In the genomic region with DNA sequence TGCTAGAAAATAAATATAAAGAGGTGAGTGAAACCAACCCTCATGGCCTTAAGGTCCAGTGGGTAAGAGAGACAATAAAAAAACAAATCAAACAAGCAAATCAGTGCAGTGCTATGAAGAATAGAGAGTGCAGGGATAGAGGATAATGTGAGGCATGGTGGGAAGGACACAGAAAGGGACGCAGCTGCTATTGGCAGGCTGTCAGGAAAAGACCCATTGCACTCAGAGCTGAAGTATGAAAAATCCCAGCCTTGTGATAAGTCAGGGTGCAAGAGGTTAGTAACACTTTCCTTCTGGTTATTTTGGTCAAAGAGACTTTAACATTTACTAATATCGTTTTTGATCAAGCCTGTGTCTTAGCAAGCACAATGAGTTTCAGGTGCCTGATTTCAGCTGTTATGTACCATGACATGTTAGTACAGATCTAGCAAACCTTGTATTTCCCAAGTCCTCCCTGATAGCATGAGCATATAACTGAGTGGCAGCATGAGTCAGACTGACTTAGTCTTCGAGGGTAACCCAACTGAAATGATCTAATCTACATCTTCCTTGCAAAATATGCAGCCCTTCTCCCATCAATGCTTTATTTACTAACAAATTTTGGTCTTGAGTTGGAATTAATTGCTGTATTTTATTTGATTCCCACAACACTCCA, we compare ENCODE assay signal across 15 cellular contexts. TPM values are rescaled to one million over a fixed set of nuclear protein-coding genes. Genes with fewer than 3 reads are reported as not detected.
DNase-seq lines count a peak whose midpoint lies in the region; ATAC-seq, FAIRE-seq and TF ChIP-seq lines count a peak whose summit lies in the region.
"Had no signal": no experiment of that assay in that cellular context is flagged by ENCODE, and none has a peak within 500 bp of the region (broad histone marks: within the 10 kb centered on the region; RNA-seq: fewer than 3 reads in every experiment).

No MANE protein-coding gene starts in this region.

- CTCF ChIA-PET in Calu3 (lab: Charles Lee): interaction anchor here (0.6 kb wide), 1 partner anchor 336 kb away, joined by 3 read pairs; no protein-coding TSS in a partner anchor

- no peaks in the 10 kb centered on the region for H3K9me1 ChIP-seq in keratinocyte (ENCODE audit: control insufficient read depth, extremely low read depth, insufficient read depth, low read length)

- DNase-seq in Calu3 (no peak), adipocyte (ENCODE audit: low read depth) (peak; percentile 57), keratinocyte (ENCODE audit: low read depth, low spot score) (peak; percentile 81), dorsolateral prefrontal cortex (no peak), NCI-H446 treated with DMSO at 0.1 percent for 48 hours (lab: John Stamatoyannopoulos, UW) (no peak), mesothelial cell of epicardium (ENCODE audit: low spot score in 2 of 2, unreplicated experiment in 2 of 2) (no peak)
- DNase-seq: CD8-positive, alpha-beta T cell; effector memory CD8-positive, alpha-beta T cell; NCI-H2029 had no signal

- peak overlapping the region; percentile 45 for H3K27ac Mint-ChIP-seq in Calu3 (ENCODE audit: unreplicated experiment)
- H3K27ac Mint-ChIP-seq in mesothelial cell of epicardium: no peak overlapping the region
- H3K27ac Mint-ChIP-seq: CD8-positive, alpha-beta T cell; progenitor cell of endocrine pancreas; stimulated activated naive CD8-positive, alpha-beta T cell treated with anti-CD3 and anti-CD28 coated beads, Interleukin-15, Interleukin-2, amounts not matched to agents 100 ng/mL and 50 ng/mL, for 24 hours had no signal

- TF ChIP-seq CTCF in Calu3 (IDR thresholded peaks at IDR 0.05; ENCODE audit: unreplicated experiment) (no peak), keratinocyte (optimal IDR thresholded peaks at IDR 0.05 in 1 of 3, IDR thresholded peaks at IDR 0.05 in 1 of 3, conservative IDR thresholded peaks at IDR 0.05 in 1 of 3; ENCODE audit: extremely low read depth in 1 of 3, insufficient read depth in 2 of 3, low read length in 3 of 3) (no peak), dorsolateral prefrontal cortex (IDR thresholded peaks at IDR 0.05 in 54 of 56, conservative IDR thresholded peaks at IDR 0.05 in 2 of 56; ENCODE audit: low read depth in 1 of 56, partially characterized antibody in 56 of 56) (no peak), mesothelial cell of epicardium (IDR thresholded peaks at IDR 0.05; ENCODE audit: unreplicated experiment) (no peak)

- no peaks in the 10 kb centered on the region for H3K9me3 Mint-ChIP-seq in Calu3 (ENCODE audit: low read depth, unreplicated experiment)
- no peaks in the 10 kb centered on the region for H3K9me3 Mint-ChIP-seq in mesothelial cell of epicardium
- H3K9me3 Mint-ChIP-seq: CD8-positive, alpha-beta T cell; effector memory CD8-positive, alpha-beta T cell; stimulated activated naive CD8-positive, alpha-beta T cell treated with anti-CD3 and anti-CD28 coated beads, Interleukin-15, Interleukin-2, amounts not matched to agents 100 ng/mL and 50 ng/mL, for 24 hours had no signal

- H3K4me2 ChIP-seq in keratinocyte (ENCODE audit: control insufficient read depth, extremely low read depth, insufficient read depth, low read depth, low read length): peak overlapping the region; percentile 69

- H2AFZ ChIP-seq in keratinocyte (ENCODE audit: control insufficient read depth, low read length): no peak overlapping the region

- H3K27me3 Mint-ChIP-seq in Calu3 (ENCODE audit: unreplicated experiment) (no peaks in the 10 kb centered on the region), mesothelial cell of epicardium (ENCODE audit: low read depth) (no peaks in the 10 kb centered on the region)
- H3K27me3 Mint-ChIP-seq: effector memory CD8-positive, alpha-beta T cell; progenitor cell of endocrine pancreas; stimulated activated naive CD8-positive, alpha-beta T cell treated with anti-CD3 and anti-CD28 coated beads, Interleukin-15, Interleukin-2, amounts not matched to agents 100 ng/mL and 50 ng/mL, for 24 hours had no signal

- dilution Hi-C loops in keratinocyte (cut with MboI; ENCODE audit: extremely low pct_ligation_motif_present, low sequenced_read_pairs): loop anchor here (25.0 kb wide), 1 partner anchor 229 kb away; a partner anchor contains a TSS

- peak; percentile 94 for FAIRE-seq in keratinocyte (lab: Jason Lieb, UNC)

- no peaks in the 10 kb centered on the region for H4K20me1 ChIP-seq in keratinocyte (ENCODE audit: control insufficient read depth, extremely low read depth, insufficient read depth, low read length)

- ATAC-seq in HG02870 (IDR thresholded peaks at IDR 0.05; ENCODE audit: unreplicated experiment) (peak; percentile 68), HG02973 (IDR thresholded peaks at IDR 0.05; ENCODE audit: unreplicated experiment) (no peak)
- ATAC-seq: CD8-positive, alpha-beta T cell; effector memory CD8-positive, alpha-beta T cell had no signal

- no TSS peak for BruUV-seq in Calu3 (replicated peaks; lab: Mats Ljungman, UMichigan)

- H3K9ac ChIP-seq in adipocyte (ENCODE audit: low read length): no peak overlapping the region
- H3K9ac ChIP-seq in keratinocyte (ENCODE audit: control insufficient read depth, extremely low read depth, insufficient read depth, low read length): peak overlapping the region; percentile 72

- H3K4me3 Mint-ChIP-seq in Calu3 (ENCODE audit: low read depth, unreplicated experiment) (no peak overlapping the region), mesothelial cell of epicardium (no peak overlapping the region)
- H3K4me3 Mint-ChIP-seq: CD8-positive, alpha-beta T cell; effector memory CD8-positive, alpha-beta T cell; stimulated activated naive CD8-positive, alpha-beta T cell treated with anti-CD3 and anti-CD28 coated beads, Interleukin-15, Interleukin-2, amounts not matched to agents 100 ng/mL and 50 ng/mL, for 24 hours had no signal

- H3K36me3 ChIP-seq in adipocyte (ENCODE audit: control insufficient read depth, insufficient read depth, low read length, severe bottlenecking) (no peaks in the 10 kb centered on the region), keratinocyte (ENCODE audit: control insufficient read depth in 2 of 2, extremely low read depth in 1 of 2, insufficient read depth in 2 of 2, low read length in 2 of 2) (peaks cover 2 to 3% of the 10 kb centered on the region in 2 experiments)

- H3K4me1 ChIP-seq in adipocyte (ENCODE audit: control insufficient read depth, insufficient read depth, low read length) (peaks cover 43% of the 10 kb centered on the region), keratinocyte (ENCODE audit: control insufficient read depth, extremely low read depth, insufficient read depth, low read length) (peaks cover 80% of the 10 kb centered on the region)

- H3K9me3 ChIP-seq in adipocyte (ENCODE audit: control insufficient read depth, low read length) (no peaks in the 10 kb centered on the region), keratinocyte (ENCODE audit: control insufficient read depth, low read depth, low read length) (no peaks in the 10 kb centered on the region)

- H3K79me2 ChIP-seq in keratinocyte (ENCODE audit: control insufficient read depth, insufficient read depth, low read length): no peaks in the 10 kb centered on the region

- H3K27ac ChIP-seq in keratinocyte (ENCODE audit: control insufficient read depth, insufficient read depth, low read length) (peak overlapping the region; percentile 93), dorsolateral prefrontal cortex (peak overlapping the region in 5 of 59 donors; percentile 24 to 61 (median 31))

- H3K4me1 Mint-ChIP-seq in Calu3 (ENCODE audit: low read depth, unreplicated experiment): peaks cover 29% of the 10 kb centered on the region
- H3K4me1 Mint-ChIP-seq in mesothelial cell of epicardium: no peaks in the 10 kb centered on the region

- H3K27me3 ChIP-seq in adipocyte (replicated peaks; ENCODE audit: control insufficient read depth, insufficient read depth, low read length) (no peaks in the 10 kb centered on the region), keratinocyte (ENCODE audit: control insufficient read depth, extremely low read depth, insufficient read depth, low read length) (no peaks in the 10 kb centered on the region), dorsolateral prefrontal cortex (no peaks in the 10 kb centered on the region)

- intact Hi-C loops in Calu3 (cut with micrococcal nuclease; ENCODE audit: unreplicated experiment): no loop called here
- intact Hi-C loops in dorsolateral prefrontal cortex (cut with DNase I): loop anchor here (2.0 to 10.0 kb wide), 2 partner anchors 224 to 386 kb away; a partner anchor contains a TSS

- H3K4me3 ChIP-seq in adipocyte (ENCODE audit: low read length): no peak overlapping the region
- peak overlapping the region in 1 of 3 experiments; percentile 45 for H3K4me3 ChIP-seq in keratinocyte (ENCODE audit: control insufficient read depth in 2 of 3, extremely low read depth in 1 of 3, insufficient read depth in 2 of 3, low read depth in 1 of 3, low read length in 3 of 3)
- no peak overlapping the region for H3K4me3 ChIP-seq in dorsolateral prefrontal cortex

- H3K36me3 Mint-ChIP-seq in Calu3 (ENCODE audit: insufficient read depth, unreplicated experiment) (peaks cover 7% of the 10 kb centered on the region), mesothelial cell of epicardium (no peaks in the 10 kb centered on the region)

RNA-seq across cellular contexts. Expression of a gene that starts 31.7 kb away (rescaled TPM):
- 28.2 and 30.4 TPM in 2 replicates for total RNA-seq in Calu3 (2022)
- 5.2 to 8.3 TPM (median 7.3 TPM) in 3 replicates for polyA plus RNA-seq in keratinocyte
- polyA plus RNA-seq in keratinocyte (2011; ENCODE audit: low read depth): 3.7 TPM
- 2.0 and 6.1 TPM in 2 replicates for polyA plus RNA-seq in keratinocyte (2011; cell fraction: cytosol; rRNA removed)
- polyA plus RNA-seq in keratinocyte (2011; cell fraction: nucleus; rRNA removed): 8.0 and 10.0 TPM in 2 replicates
- 3.6 and 6.4 TPM in 2 replicates for polyA plus RNA-seq in keratinocyte (2012; ENCODE audit: low replicate concordance)
- polyA minus RNA-seq in keratinocyte: 13.1 to 28.4 TPM (median 22.4 TPM) in 3 replicates
- polyA minus RNA-seq in keratinocyte (2011; cell fraction: cytosol; rRNA and poly(A)+ RNA removed): 9.0 TPM
- polyA minus RNA-seq in keratinocyte (2011; cell fraction: nucleus; rRNA and poly(A)+ RNA removed): 10.2 and 19.5 TPM in 2 replicates
- total RNA-seq in dorsolateral prefrontal cortex: 10 to 100 TPM in 118 of 120 experiments, 1 to 10 TPM in 2; 8.5 to 41.5 (median 19.6) TPM
- 21.2 to 21.6 TPM (median 21.3 TPM) in 3 replicates for total RNA-seq in mesothelial cell of epicardium

RNA-seq across cellular contexts. Expression of a gene that starts 31.7 kb away (rescaled TPM):
- total RNA-seq in Calu3 (2022): 15.3 and 22.0 TPM in 2 replicates
- 33.4 to 65.0 TPM (median 48.4 TPM) in 3 replicates for polyA plus RNA-seq in keratinocyte
- 15.3 TPM for polyA plus RNA-seq in keratinocyte (2011; ENCODE audit: low read depth)
- polyA plus RNA-seq in keratinocyte (2011; cell fraction: cytosol; rRNA removed): 31.8 and 54.4 TPM in 2 replicates
- 23.5 and 27.7 TPM in 2 replicates for polyA plus RNA-seq in keratinocyte (2011; cell fraction: nucleus; rRNA removed)
- polyA plus RNA-seq in keratinocyte (2012; ENCODE audit: low replicate concordance): 22.1 and 36.1 TPM in 2 replicates
- polyA minus RNA-seq in keratinocyte: 26.1 to 46.6 TPM (median 33.7 TPM) in 3 replicates
- polyA minus RNA-seq in keratinocyte (2011; cell fraction: cytosol; rRNA and poly(A)+ RNA removed): 42.2 TPM
- polyA minus RNA-seq in keratinocyte (2011; cell fraction: nucleus; rRNA and poly(A)+ RNA removed): 13.8 and 23.7 TPM in 2 replicates
- 10 to 100 TPM; 10.6 to 48.1 (median 29.5) TPM for total RNA-seq in dorsolateral prefrontal cortex
- total RNA-seq in mesothelial cell of epicardium: 14.4 to 15.1 TPM (median 14.6 TPM) in 3 replicates

RNA-seq across cellular contexts. Expression of a gene that starts 43.6 kb away (rescaled TPM):
- total RNA-seq in Calu3 (2022): not detected in 2 replicates
- polyA plus RNA-seq in keratinocyte: not detected in 3 replicates
- not detected for polyA plus RNA-seq in keratinocyte (2011; ENCODE audit: low read depth)
- not detected in 2 replicates for polyA plus RNA-seq in keratinocyte (2011; cell fraction: cytosol; rRNA removed)
- not detected in 2 replicates for polyA plus RNA-seq in keratinocyte (2011; cell fraction: nucleus; rRNA removed)
- polyA plus RNA-seq in keratinocyte (2012; ENCODE audit: low replicate concordance): not detected in 2 replicates
- polyA minus RNA-seq in keratinocyte: not detected in 3 replicates
- polyA minus RNA-seq in keratinocyte (2011; cell fraction: cytosol; rRNA and poly(A)+ RNA removed): not detected
- polyA minus RNA-seq in keratinocyte (2011; cell fraction: nucleus; rRNA and poly(A)+ RNA removed): not detected in 2 replicates
- 1 to 10 TPM in 24 of 120 experiments, under 1 TPM in 60, not detected in 36; 0.08 to 2.5 (median 0.59) TPM for total RNA-seq in dorsolateral prefrontal cortex
- 0.47 TPM in 1 of 3 replicates, not detected in the others for total RNA-seq in mesothelial cell of epicardium
- total RNA-seq: activated CD8-positive, alpha-beta memory T cell treated with anti-CD3 and anti-CD28 coated beads for 36 hours had no signal
- polyA plus RNA-seq: adipose tissue had no signal

Comparison
In these comparisons a context has a peak if more than half of its experiments do, and no peak if none do; other contexts are left out.
1. DNase-seq: peak in adipocyte (single experiment) and keratinocyte (single experiment); none in Calu3 (single experiment), dorsolateral prefrontal cortex (0 of 10), NCI-H446 treated with DMSO at 0.1 percent for 48 hours (single experiment) and mesothelial cell of epicardium (0 of 2).